15 cellular contexts compared by ENCODE assay signal in the genomic region with DNA sequence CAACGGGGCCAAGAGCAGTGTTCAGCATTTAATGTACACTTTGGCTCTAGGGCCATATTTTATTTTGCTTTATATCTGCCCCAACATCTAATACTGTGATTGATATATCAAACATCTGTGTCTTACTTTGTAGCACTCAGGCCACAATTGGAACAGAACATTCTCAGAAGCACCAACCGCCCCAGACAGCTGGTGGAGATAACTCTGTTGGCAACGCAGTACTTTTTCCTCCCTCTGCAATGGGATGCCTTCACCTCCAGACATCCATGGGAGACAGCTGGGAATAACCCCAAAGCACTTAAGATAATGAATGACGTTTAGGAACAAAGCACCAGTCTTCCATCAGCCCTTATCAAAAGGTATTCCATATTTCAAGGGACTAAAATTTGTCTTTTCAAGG. TPM values are rescaled to one million over a fixed set of nuclear protein-coding genes. Genes with fewer than 3 reads are reported as not detected.
A peak's percentile ranks its signal among the peaks of the same experiment; 100 is the strongest.
DNase-seq lines count a peak whose midpoint lies in the region; ATAC-seq and TF ChIP-seq lines count a peak whose summit lies in the region.
"Had no signal": no experiment of that assay in that cellular context is flagged by ENCODE, and none has a peak within 500 bp of the region (broad histone marks: within the 10 kb centered on the region; RNA-seq: fewer than 3 reads in every experiment).

No MANE protein-coding gene starts in this region.

- no peaks in the 10 kb centered on the region for H3K27me3 Mint-ChIP-seq in activated CD4-positive, alpha-beta T cell treated with anti-CD3 and anti-CD28 coated beads, Interleukin-2, amount 10 ng/mL, durations not matched to agents 7 days and 5 days
- no peaks in the 10 kb centered on the region for H3K27me3 Mint-ChIP-seq in activated B cell treated with CpG ODN at 0.5 μM for 24 hours

- H3K9me3 ChIP-seq in heart right ventricle (no peaks in the 10 kb centered on the region), body of pancreas (no peaks in the 10 kb centered on the region)
- H3K9me3 ChIP-seq: neutrophil, upper lobe of left lung had no signal

- peaks cover 53% of the 10 kb centered on the region for H3K36me3 Mint-ChIP-seq in activated CD4-positive, alpha-beta T cell treated with anti-CD3 and anti-CD28 coated beads, Interleukin-2, amount 10 ng/mL, durations not matched to agents 7 days and 5 days (ENCODE audit: low read depth)
- peaks cover 14% of the 10 kb centered on the region for H3K36me3 Mint-ChIP-seq in activated B cell treated with CpG ODN at 0.5 μM for 24 hours (ENCODE audit: low read depth)
- H3K36me3 Mint-ChIP-seq in stimulated activated effector memory CD8-positive, alpha-beta T cell treated with anti-CD3 and anti-CD28 coated beads, Interleukin-12 subunit alpha, Interleukin-12 subunit beta, amount 100 ng/mL, for 72 hours, result peaks cover 34% of the 10 kb centered on the region

- ATAC-seq in activated B cell treated with CpG ODN at 0.5 μM for 24 hours (ENCODE audit: low read depth) (no peak), heart right ventricle (peak in 6 of 8 donors; percentile 52 to 83 (median 80)), GM21825 (IDR thresholded peaks at IDR 0.05; ENCODE audit: unreplicated experiment) (no peak), body of pancreas (no peak), GM21576 (IDR thresholded peaks at IDR 0.05; ENCODE audit: unreplicated experiment) (no peak)
- no peak for ATAC-seq in stimulated activated effector memory CD8-positive, alpha-beta T cell treated with anti-CD3 and anti-CD28 coated beads, Interleukin-12 subunit alpha, Interleukin-12 subunit beta, amount 100 ng/mL, for 72 hours
- ATAC-seq: left colon had no signal

- peaks cover under 1 to 86% (median 23%) of the 10 kb centered on the region in 9 donors for H3K4me1 ChIP-seq in heart right ventricle
- H3K4me1 ChIP-seq in body of pancreas, result no peaks in the 10 kb centered on the region

- 43 to 48% methylated on average over 4 of the region's 4 CpGs for WGBS in heart right ventricle, 2 donors
- 63 to 73% methylated on average over 4 of the region's 4 CpGs for WGBS in body of pancreas, 2 donors

- DNase-seq in activated CD4-positive, alpha-beta T cell treated with anti-CD3 and anti-CD28 coated beads, Interleukin-2, amount 10 ng/mL, durations not matched to agents 7 days and 5 days, result no peak
- DNase-seq in activated CD4-positive, alpha-beta T cell treated with anti-CD3 and anti-CD28 coated beads, Interleukin-2, amount 50 U/mL, for 48 hours, result no peak
- no peak for DNase-seq in activated B cell treated with CpG ODN at 0.5 μM for 24 hours
- no peak for DNase-seq in heart right ventricle
- no peak for DNase-seq in stimulated activated effector memory CD8-positive, alpha-beta T cell treated with anti-CD3 and anti-CD28 coated beads, Interleukin-12 subunit alpha, Interleukin-12 subunit beta, amount 100 ng/mL, for 72 hours (ENCODE audit: low spot score in 2 of 2)
- no peak for DNase-seq in body of pancreas
- DNase-seq: DMS53, left colon, NCI-H510A, T1000, upper lobe of left lung had no signal

- H3K9me3 Mint-ChIP-seq in activated CD4-positive, alpha-beta T cell treated with anti-CD3 and anti-CD28 coated beads, Interleukin-2, amount 10 ng/mL, durations not matched to agents 7 days and 5 days, result peaks cover 3% of the 10 kb centered on the region
- H3K9me3 Mint-ChIP-seq in activated B cell treated with CpG ODN at 0.5 μM for 24 hours, result no peaks in the 10 kb centered on the region
- no peaks in the 10 kb centered on the region for H3K9me3 Mint-ChIP-seq in stimulated activated effector memory CD8-positive, alpha-beta T cell treated with anti-CD3 and anti-CD28 coated beads, Interleukin-12 subunit alpha, Interleukin-12 subunit beta, amount 100 ng/mL, for 72 hours

- H3K36me3 ChIP-seq in heart right ventricle (peaks cover 0 to 4% (median 0%) of the 10 kb centered on the region in 9 donors), body of pancreas (replicated peaks in 1 of 2; ENCODE audit: insufficient read depth in 1 of 2, low read depth in 2 of 2) (no peaks in the 10 kb centered on the region)
- H3K36me3 ChIP-seq: neutrophil, upper lobe of left lung had no signal

- peak overlapping the region; percentile 88 for H3K27ac Mint-ChIP-seq in activated CD4-positive, alpha-beta T cell treated with anti-CD3 and anti-CD28 coated beads, Interleukin-2, amount 10 ng/mL, durations not matched to agents 7 days and 5 days
- H3K27ac Mint-ChIP-seq in activated B cell treated with CpG ODN at 0.5 μM for 24 hours, result peak overlapping the region; percentile 36
- peak overlapping the region; percentile 92 for H3K27ac Mint-ChIP-seq in stimulated activated effector memory CD8-positive, alpha-beta T cell treated with anti-CD3 and anti-CD28 coated beads, Interleukin-12 subunit alpha, Interleukin-12 subunit beta, amount 100 ng/mL, for 72 hours

- CTCF ChIA-PET in activated CD4-positive, alpha-beta T cell treated with anti-CD3 and anti-CD28 coated beads, Interleukin-2, amount 10 ng/mL, durations not matched to agents 7 days and 5 days (lab: Charles Lee), result interaction anchor here (0.8 to 2.5 kb wide), 4 partner anchors 9 to 44 kb away, joined by 3 to 8 read pairs (median 6); no protein-coding TSS in a partner anchor
- CTCF ChIA-PET in activated B cell treated with CpG ODN at 0.5 μM for 24 hours (lab: Charles Lee), result interaction anchor here (0.7 to 1.1 kb wide), 2 partner anchors 9 to 52 kb away, joined by 3 read pairs; no protein-coding TSS in a partner anchor

- no peak for TF ChIP-seq POLR2A in body of pancreas (IDR thresholded peaks at IDR 0.05)

- H3K27ac ChIP-seq in heart right ventricle, result peak overlapping the region in 1 of 10 donors; percentile 60
- no peak overlapping the region for H3K27ac ChIP-seq in body of pancreas

- intact Hi-C loops in activated B cell treated with CpG ODN at 0.5 μM for 24 hours (cut with micrococcal nuclease), result loop anchor here (5.0 kb wide), 1 partner anchor 330 kb away; no protein-coding TSS in a partner anchor
- intact Hi-C loops in heart right ventricle (cut with DNase I), result loop anchor here in 1 of 10 donors (5.0 kb wide), 1 partner anchor 40 kb away; no protein-coding TSS in a partner anchor
- intact Hi-C loops in body of pancreas (cut with DNase I), result no loop called here

- H3K4me3 Mint-ChIP-seq in activated CD4-positive, alpha-beta T cell treated with anti-CD3 and anti-CD28 coated beads, Interleukin-2, amount 10 ng/mL, durations not matched to agents 7 days and 5 days, result peak overlapping the region; percentile 61
- H3K4me3 Mint-ChIP-seq in activated B cell treated with CpG ODN at 0.5 μM for 24 hours, result no peak overlapping the region
- H3K4me3 Mint-ChIP-seq in stimulated activated effector memory CD8-positive, alpha-beta T cell treated with anti-CD3 and anti-CD28 coated beads, Interleukin-12 subunit alpha, Interleukin-12 subunit beta, amount 100 ng/mL, for 72 hours, result peak overlapping the region; percentile 81

- no peak overlapping the region for H3K4me3 ChIP-seq in heart right ventricle
- H3K4me3 ChIP-seq in body of pancreas, result no peak overlapping the region
- H3K4me3 ChIP-seq: skin epidermis, upper lobe of left lung had no signal

- H3K4me1 Mint-ChIP-seq in activated CD4-positive, alpha-beta T cell treated with anti-CD3 and anti-CD28 coated beads, Interleukin-2, amount 10 ng/mL, durations not matched to agents 7 days and 5 days, result peaks cover 94% of the 10 kb centered on the region
- peaks cover 95% of the 10 kb centered on the region for H3K4me1 Mint-ChIP-seq in activated B cell treated with CpG ODN at 0.5 μM for 24 hours
- H3K4me1 Mint-ChIP-seq in stimulated activated effector memory CD8-positive, alpha-beta T cell treated with anti-CD3 and anti-CD28 coated beads, Interleukin-12 subunit alpha, Interleukin-12 subunit beta, amount 100 ng/mL, for 72 hours, result peaks cover 92% of the 10 kb centered on the region

- POLR2A ChIA-PET in activated CD4-positive, alpha-beta T cell treated with anti-CD3 and anti-CD28 coated beads, Interleukin-2, amount 10 ng/mL, durations not matched to agents 7 days and 5 days (lab: Charles Lee), result no interaction called here
- POLR2A ChIA-PET in activated B cell treated with CpG ODN at 0.5 μM for 24 hours (lab: Charles Lee), result interaction anchor here (1.0 kb wide), 1 partner anchor 48 kb away, joined by 3 read pairs; no protein-coding TSS in a partner anchor

- TF ChIP-seq CTCF in activated B cell treated with CpG ODN at 0.5 μM for 24 hours (IDR thresholded peaks at IDR 0.05), result no peak
- TF ChIP-seq CTCF in heart right ventricle (IDR thresholded peaks at IDR 0.05), result no peak
- TF ChIP-seq CTCF in body of pancreas (IDR thresholded peaks at IDR 0.05), result no peak

- H3K27me3 ChIP-seq in heart right ventricle (no peaks in the 10 kb centered on the region), body of pancreas (no peaks in the 10 kb centered on the region)
- H3K27me3 ChIP-seq: neutrophil, upper lobe of left lung had no signal

RNA-seq across cellular contexts. Expression of a gene that starts 57.4 kb away (rescaled TPM):
- total RNA-seq in activated CD4-positive, alpha-beta T cell treated with anti-CD3 and anti-CD28 coated beads, Interleukin-2, amount 10 ng/mL, durations not matched to agents 7 days and 5 days, result 100 to 1,000 TPM; 161 to 163 TPM
- 94.6 and 102 TPM in 2 replicates for total RNA-seq in activated B cell treated with CpG ODN at 0.5 μM for 24 hours
- total RNA-seq in heart right ventricle, result 10 to 100 TPM in 8 of 10 donors, 1 to 10 TPM in 2; 8.8 to 29.1 (median 14.3) TPM
- 1 to 10 TPM; 6.0 to 6.4 TPM for polyA plus RNA-seq in heart right ventricle
- total RNA-seq in body of pancreas, result 1 to 10 TPM; 3.6 to 7.8 TPM

Comparison
In these comparisons a context has a peak if more than half of its experiments do, and no peak if none do; other contexts are left out.
1. H3K27ac Mint-ChIP-seq: peak in every context shown above with its lines; median percentile 92 in stimulated activated effector memory CD8-positive, alpha-beta T cell treated with anti-CD3 and anti-CD28 coated beads, Interleukin-12 subunit alpha, Interleukin-12 subunit beta, amount 100 ng/mL, for 72 hours; 88 in activated CD4-positive, alpha-beta T cell treated with anti-CD3 and anti-CD28 coated beads, Interleukin-2, amount 10 ng/mL, durations not matched to agents 7 days and 5 days; 36 in activated B cell treated with CpG ODN at 0.5 μM for 24 hours.
2. ATAC-seq: peak in heart right ventricle (6 of 8); none in activated B cell treated with CpG ODN at 0.5 μM for 24 hours (single experiment), stimulated activated effector memory CD8-positive, alpha-beta T cell treated with anti-CD3 and anti-CD28 coated beads, Interleukin-12 subunit alpha, Interleukin-12 subunit beta, amount 100 ng/mL, for 72 hours (single experiment), GM21825 (single experiment), body of pancreas (single experiment) and GM21576 (single experiment).